1 cellular context compared by ENCODE assay signal in genomic region chr1:174999926-175000696, GRCh38.
TF ChIP-seq lines count a peak whose summit lies in the region.

A gene with protein sequence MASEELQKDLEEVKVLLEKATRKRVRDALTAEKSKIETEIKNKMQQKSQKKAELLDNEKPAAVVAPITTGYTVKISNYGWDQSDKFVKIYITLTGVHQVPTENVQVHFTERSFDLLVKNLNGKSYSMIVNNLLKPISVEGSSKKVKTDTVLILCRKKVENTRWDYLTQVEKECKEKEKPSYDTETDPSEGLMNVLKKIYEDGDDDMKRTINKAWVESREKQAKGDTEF (plus strand): TSS chr1:174999947. CDS start chr1:175000181, 234 bp downstream.

TF ChIP-seq in HEK293, 187 proteins besides CTCF, POLR2A, EP300 and RAD21 (continued from another document):
- peak; percentile 78 for TF ChIP-seq ZNF449 (tag by site-specific recombination; IDR thresholded peaks at IDR 0.05)
- TF ChIP-seq ZNF362 (tag by site-specific recombination; IDR thresholded peaks at IDR 0.05), result no peak
- peak; percentile 54; the same call in 1 of the 2 replicates for TF ChIP-seq ZNF76 (tag by site-specific recombination; IDR thresholded peaks at IDR 0.05; ENCODE audit: borderline replicate concordance, low read depth)
